Comparison of ENCODE assay signal across 11 cellular contexts in genomic region chr17:42122371-42123303, GRCh38. TPM values are rescaled to one million over a fixed set of nuclear protein-coding genes. Genes with fewer than 3 reads are reported as not detected.
DNase-seq lines count a peak whose midpoint lies in the region; ATAC-seq and TF ChIP-seq lines count a peak whose summit lies in the region.
"Had no signal": no experiment of that assay in that cellular context is flagged by ENCODE, and none has a peak within 500 bp of the region (broad histone marks: within the 10 kb centered on the region; RNA-seq: fewer than 3 reads in every experiment).

A gene with protein sequence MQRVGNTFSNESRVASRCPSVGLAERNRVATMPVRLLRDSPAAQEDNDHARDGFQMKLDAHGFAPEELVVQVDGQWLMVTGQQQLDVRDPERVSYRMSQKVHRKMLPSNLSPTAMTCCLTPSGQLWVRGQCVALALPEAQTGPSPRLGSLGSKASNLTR (plus strand): TSS chr17:42122804. CDS start chr17:42122851, 47 bp downstream.

- H3K9me3 Mint-ChIP-seq in activated CD8-positive, alpha-beta T cell treated with anti-CD3 and anti-CD28 coated beads, Interleukin-2, amount 10 ng/mL, durations not matched to agents 7 days and 5 days (ENCODE audit: insufficient read depth) = no peaks in the 10 kb centered on the region
- H3K9me3 Mint-ChIP-seq in stimulated activated naive CD8-positive, alpha-beta T cell treated with anti-CD3 and anti-CD28 coated beads, Interleukin-15, amount 100 ng/mL, for 72 hours = no peaks in the 10 kb centered on the region

- POLR2A ChIA-PET in activated CD8-positive, alpha-beta T cell treated with anti-CD3 and anti-CD28 coated beads, Interleukin-2, amount 10 ng/mL, durations not matched to agents 7 days and 5 days (lab: Charles Lee) = interaction anchor here (0.6 to 2.8 kb wide), 2 partner anchors 10 to 185 kb away, joined by 3 to 15 read pairs; partner anchors contain the start of gene DHX58

- H3K4me3 Mint-ChIP-seq in activated CD8-positive, alpha-beta T cell treated with anti-CD3 and anti-CD28 coated beads, Interleukin-2, amount 10 ng/mL, durations not matched to agents 7 days and 5 days = peak within 1 kb of the TSS; percentile 73
- H3K4me3 Mint-ChIP-seq in stimulated activated naive CD8-positive, alpha-beta T cell treated with anti-CD3 and anti-CD28 coated beads, Interleukin-15, amount 100 ng/mL, for 72 hours = peak within 1 kb of the TSS; percentile 78 to 81

- no peaks in the 10 kb centered on the region for H3K27me3 Mint-ChIP-seq in activated CD8-positive, alpha-beta T cell treated with anti-CD3 and anti-CD28 coated beads, Interleukin-2, amount 10 ng/mL, durations not matched to agents 7 days and 5 days (ENCODE audit: low read depth)
- no peaks in the 10 kb centered on the region for H3K27me3 Mint-ChIP-seq in stimulated activated naive CD8-positive, alpha-beta T cell treated with anti-CD3 and anti-CD28 coated beads, Interleukin-15, amount 100 ng/mL, for 72 hours

- peak within 1 kb of the TSS; percentile 32 for H3K27ac Mint-ChIP-seq in activated CD8-positive, alpha-beta T cell treated with anti-CD3 and anti-CD28 coated beads, Interleukin-2, amount 10 ng/mL, durations not matched to agents 7 days and 5 days
- peak within 1 kb of the TSS; percentile 61 to 85 for H3K27ac Mint-ChIP-seq in stimulated activated naive CD8-positive, alpha-beta T cell treated with anti-CD3 and anti-CD28 coated beads, Interleukin-15, amount 100 ng/mL, for 72 hours

- ATAC-seq in activated CD8-positive, alpha-beta T cell treated with anti-CD3 and anti-CD28 coated beads, Interleukin-2, amount 10 ng/mL, durations not matched to agents 7 days and 5 days = no peak
- no peak for ATAC-seq in stimulated activated naive CD8-positive, alpha-beta T cell treated with anti-CD3 and anti-CD28 coated beads, Interleukin-15, amount 100 ng/mL, for 72 hours
- ATAC-seq in HG02884 (IDR thresholded peaks at IDR 0.05; ENCODE audit: unreplicated experiment) (no peak), omental fat pad (ENCODE audit: low FRiP score) (no peak)

- H3K4me1 Mint-ChIP-seq in activated CD8-positive, alpha-beta T cell treated with anti-CD3 and anti-CD28 coated beads, Interleukin-2, amount 10 ng/mL, durations not matched to agents 7 days and 5 days (ENCODE audit: low read depth) = peaks cover 24% of the 10 kb centered on the region
- peaks cover 36% of the 10 kb centered on the region for H3K4me1 Mint-ChIP-seq in stimulated activated naive CD8-positive, alpha-beta T cell treated with anti-CD3 and anti-CD28 coated beads, Interleukin-15, amount 100 ng/mL, for 72 hours

- DNase-seq in NCI-H524 (lab: John Stamatoyannopoulos, UW) = peak; percentile 61 to 78
- DNase-seq in NCI-H524 treated with DMSO at 0.1 percent for 48 hours (lab: John Stamatoyannopoulos, UW) = no peak
- no peak for DNase-seq in activated CD8-positive, alpha-beta T cell treated with anti-CD3 and anti-CD28 coated beads, Interleukin-2, amount 10 ng/mL, durations not matched to agents 7 days and 5 days
- peak; percentile 86 for DNase-seq in iPS-NIHi11 (ENCODE audit: low spot score)
- DNase-seq in stimulated activated naive CD8-positive, alpha-beta T cell treated with anti-CD3 and anti-CD28 coated beads, Interleukin-15, amount 100 ng/mL, for 72 hours = no peak
- DNase-seq in NCI-H446 (lab: John Stamatoyannopoulos, UW) = no peak
- no peak for DNase-seq in omental fat pad (ENCODE audit: low spot score)
- DNase-seq: activated CD4-positive, CD25-positive, alpha-beta regulatory T cell had no signal

- TF ChIP-seq CTCF in omental fat pad (IDR thresholded peaks at IDR 0.05) = no peak

- peaks cover 31% of the 10 kb centered on the region for H3K36me3 Mint-ChIP-seq in activated CD8-positive, alpha-beta T cell treated with anti-CD3 and anti-CD28 coated beads, Interleukin-2, amount 10 ng/mL, durations not matched to agents 7 days and 5 days (ENCODE audit: low read depth)

- CTCF ChIA-PET in activated CD8-positive, alpha-beta T cell treated with anti-CD3 and anti-CD28 coated beads, Interleukin-2, amount 10 ng/mL, durations not matched to agents 7 days and 5 days (lab: Charles Lee) = interaction anchor here (1.7 to 5.5 kb wide), 2 partner anchors 104 to 157 kb away, joined by 4 to 47 read pairs; partner anchors contain the start of genes DNAJC7 and NKIRAS2

RNA-seq across cellular contexts. Expression of the gene that starts here (rescaled TPM):
- under 1 TPM; 0.16 to 0.29 TPM for total RNA-seq in activated CD8-positive, alpha-beta T cell treated with anti-CD3 and anti-CD28 coated beads, Interleukin-2, amount 10 ng/mL, durations not matched to agents 7 days and 5 days
- under 1 TPM in 1 of 4 donors, not detected in 3; 0.25 TPM for total RNA-seq in omental fat pad
- total RNA-seq: A172, lung microvascular endothelial cell had no signal

Comparison
In these comparisons a context has a peak if more than half of its experiments do, and no peak if none do; other contexts are left out.
1. DNase-seq: peak in NCI-H524 (2 of 2) and iPS-NIHi11 (single experiment); none in NCI-H524 treated with DMSO at 0.1 percent for 48 hours (single experiment), activated CD8-positive, alpha-beta T cell treated with anti-CD3 and anti-CD28 coated beads, Interleukin-2, amount 10 ng/mL, durations not matched to agents 7 days and 5 days (single experiment), stimulated activated naive CD8-positive, alpha-beta T cell treated with anti-CD3 and anti-CD28 coated beads, Interleukin-15, amount 100 ng/mL, for 72 hours (0 of 2), NCI-H446 (0 of 2) and omental fat pad (single experiment).